In genomic region chr14:101761881-101762529, GRCh38 we compare ENCODE assay signal across 8 cellular contexts. TPM values are rescaled to one million over a fixed set of nuclear protein-coding genes. Genes with fewer than 3 reads are reported as not detected.
A peak's percentile ranks its signal among the peaks of the same experiment; 100 is the strongest.
DNase-seq lines count a peak whose midpoint lies in the region; ATAC-seq and TF ChIP-seq lines count a peak whose summit lies in the region.

No MANE protein-coding gene starts in this region.

- peak overlapping the region; percentile 68 for H3K27ac ChIP-seq in layer of hippocampus (ENCODE audit: low read depth, low read length)

- peaks cover 37% of the 10 kb centered on the region for H3K4me1 Mint-ChIP-seq in brain

- H3K27me3 ChIP-seq in layer of hippocampus (ENCODE audit: control insufficient read depth, insufficient read depth, low read length): no peaks in the 10 kb centered on the region

- DNase-seq in NCI-H82 (lab: John Stamatoyannopoulos, UW) (peak; percentile 15), NCI-H82 treated with DMSO at 0.1 percent for 48 hours (lab: John Stamatoyannopoulos, UW; ENCODE audit: unreplicated experiment) (no peak), T-helper 1 cell (peak; percentile 13 to 40 (median 25)), DMS153 treated with DMSO at 0.1 percent for 48 hours (lab: John Stamatoyannopoulos, UW; ENCODE audit: unreplicated experiment) (no peak)
- peak; percentile 27 for DNase-seq in stimulated activated CD4-positive, alpha-beta T cell treated with anti-CD3 and anti-CD28 coated beads, Interleukin-2, amount 100 ng/mL, for 4 hours (ENCODE audit: low read depth)

- peak overlapping the region; percentile 94 to 97 (median 96) for H3K4me3 Mint-ChIP-seq in brain

- peak; percentile 22 for ATAC-seq in HG03025 (IDR thresholded peaks at IDR 0.05; ENCODE audit: low FRiP score, unreplicated experiment)

- H3K9me3 Mint-ChIP-seq in brain: peaks cover 0 to 4% (median 0%) of the 10 kb centered on the region in 5 experiments

- no peak for TF ChIP-seq CTCF in brain (conservative IDR thresholded peaks at IDR 0.05)

- peak overlapping the region; percentile 72 to 93 (median 85) for H3K27ac Mint-ChIP-seq in brain

- H3K36me3 Mint-ChIP-seq in brain: peaks cover 14% of the 10 kb centered on the region

- H3K27me3 Mint-ChIP-seq in brain: peaks cover 11% of the 10 kb centered on the region

RNA-seq across cellular contexts. Expression of gene PPP2R5C, which starts 0.5 kb away (rescaled TPM):
- 69.9 TPM for polyA plus RNA-seq in brain (ENCODE audit: insufficient read depth, low read depth, low replicate concordance)

Comparison
In these comparisons a context has a peak if more than half of its experiments do, and no peak if none do; other contexts are left out.
1. DNase-seq: peak in NCI-H82 (single experiment), T-helper 1 cell (5 of 5) and stimulated activated CD4-positive, alpha-beta T cell treated with anti-CD3 and anti-CD28 coated beads, Interleukin-2, amount 100 ng/mL, for 4 hours (single experiment); none in NCI-H82 treated with DMSO at 0.1 percent for 48 hours (single experiment) and DMS153 treated with DMSO at 0.1 percent for 48 hours (single experiment).